34 cellular contexts compared by ENCODE assay signal in genomic region chr7:31054608-31055273, GRCh38. TPM values are rescaled to one million over a fixed set of nuclear protein-coding genes. Genes with fewer than 3 reads are reported as not detected.
"Had no signal": no experiment of that assay in that cellular context is flagged by ENCODE, and none has a peak within 500 bp of the region (broad histone marks: within the 10 kb centered on the region; RNA-seq: fewer than 3 reads in every experiment).

No MANE protein-coding gene starts in this region.

- H3K4me2 ChIP-seq: PC-9 had no signal

- H3K27me3 ChIP-seq: ascending aorta had no signal

- H3K27ac Mint-ChIP-seq: activated CD4-positive, alpha-beta memory T cell treated with anti-CD3 and anti-CD28 coated beads, Interleukin-2, amount 10 ng/mL, durations not matched to agents 7 days and 5 days; activated naive CD4-positive, alpha-beta T cell treated with anti-CD3 and anti-CD28 coated beads, Interleukin-2, amount 50 U/mL, for 24 hours; activated naive CD8-positive, alpha-beta T cell treated with anti-CD3 and anti-CD28 coated beads, Interleukin-2, amount 10 ng/mL, durations not matched to agents 7 days and 5 days; activated T-helper 2 cell treated with anti-CD3 and anti-CD28 coated beads, Interferon-gamma antibody, Interleukin-2, Interleukin-4, amounts not matched to agents 10 μg/mL and 5 μg/mL and 100 μg/mL, durations not matched to agents 14 hours and 24 hours and 36 hours had no signal

- ATAC-seq: K562 had no signal

- DNase-seq: activated CD4-positive, alpha-beta memory T cell treated with anti-CD3 and anti-CD28 coated beads, Interleukin-2, amount 10 ng/mL, durations not matched to agents 7 days and 5 days; activated CD4-positive, alpha-beta T cell treated with anti-CD3 and anti-CD28 coated beads for 1 hour; activated CD4-positive, alpha-beta T cell treated with anti-CD3 and anti-CD28 coated beads for 48 hours; activated CD4-positive, CD25-positive, alpha-beta regulatory T cell; activated CD8-positive, alpha-beta memory T cell treated with anti-CD3 and anti-CD28 coated beads for 24 hours; activated gamma-delta T cell; activated naive CD4-positive, alpha-beta T cell treated with Interleukin-2 at 50 U/mL for 16 hours; activated naive CD8-positive, alpha-beta T cell treated with anti-CD3 and anti-CD28 coated beads, Interleukin-2, amount 10 ng/mL, durations not matched to agents 7 days and 5 days; activated T-cell treated with anti-CD3 and anti-CD28 coated beads, Interleukin-2, amount 50 U/mL, for 1 hour; IMR-90; MG63; NCI-H1048; NCI-H1105 treated with DMSO at 0.1 percent for 48 hours; NCI-H1436; NCI-H1694 treated with DMSO at 0.1 percent for 48 hours; NCI-H2029; NCI-H345; NCI-H524 treated with DMSO at 0.1 percent for 48 hours; NK-92 treated with Interleukin-12 subunit alpha and Interleukin-12 subunit beta, amount 100 ng/mL, for 24 hours; PC-9; Right ventricle myocardium superior; SW 1271; T-helper 1 cell; T-helper 2 cell; T1000; WERI-Rb-1 had no signal

- H3K27ac ChIP-seq: ascending aorta, breast epithelium, PC-9, RWPE1, WERI-Rb-1 had no signal

- H3K9me3 Mint-ChIP-seq: activated CD4-positive, alpha-beta memory T cell treated with anti-CD3 and anti-CD28 coated beads, Interleukin-2, amount 10 ng/mL, durations not matched to agents 7 days and 5 days; activated naive CD4-positive, alpha-beta T cell treated with anti-CD3 and anti-CD28 coated beads, Interleukin-2, amount 50 U/mL, for 24 hours; activated naive CD8-positive, alpha-beta T cell treated with anti-CD3 and anti-CD28 coated beads, Interleukin-2, amount 10 ng/mL, durations not matched to agents 7 days and 5 days; activated T-helper 2 cell treated with anti-CD3 and anti-CD28 coated beads, Interferon-gamma antibody, Interleukin-2, Interleukin-4, amounts not matched to agents 10 μg/mL and 5 μg/mL and 100 μg/mL, durations not matched to agents 14 hours and 24 hours and 36 hours had no signal

- H3K9me3 ChIP-seq: ascending aorta, breast epithelium, MG63 had no signal

- H3K4me1 Mint-ChIP-seq: activated CD4-positive, alpha-beta memory T cell treated with anti-CD3 and anti-CD28 coated beads, Interleukin-2, amount 10 ng/mL, durations not matched to agents 7 days and 5 days; activated naive CD8-positive, alpha-beta T cell treated with anti-CD3 and anti-CD28 coated beads, Interleukin-2, amount 10 ng/mL, durations not matched to agents 7 days and 5 days had no signal

- H3K36me3 ChIP-seq: ascending aorta, breast epithelium, MG63, WERI-Rb-1 had no signal

- H3K4me3 ChIP-seq: ascending aorta, K562, MG63, PC-9 had no signal

- H3K4me3 Mint-ChIP-seq: activated CD4-positive, alpha-beta memory T cell treated with anti-CD3 and anti-CD28 coated beads, Interleukin-2, amount 10 ng/mL, durations not matched to agents 7 days and 5 days; activated naive CD4-positive, alpha-beta T cell treated with anti-CD3 and anti-CD28 coated beads, Interleukin-2, amount 50 U/mL, for 24 hours; activated naive CD8-positive, alpha-beta T cell treated with anti-CD3 and anti-CD28 coated beads, Interleukin-2, amount 10 ng/mL, durations not matched to agents 7 days and 5 days had no signal

- H3K4me1 ChIP-seq: breast epithelium had no signal

- H3K36me3 Mint-ChIP-seq: activated naive CD4-positive, alpha-beta T cell treated with anti-CD3 and anti-CD28 coated beads, Interleukin-2, amount 50 U/mL, for 24 hours; activated naive CD8-positive, alpha-beta T cell treated with anti-CD3 and anti-CD28 coated beads, Interleukin-2, amount 10 ng/mL, durations not matched to agents 7 days and 5 days had no signal

- H2AFZ ChIP-seq: PC-9 had no signal

RNA-seq across cellular contexts. Expression of gene ADCYAP1R1, which starts 2.6 kb away (rescaled TPM):
- total RNA-seq: activated CD4-positive, alpha-beta memory T cell treated with anti-CD3 and anti-CD28 coated beads, Interleukin-2, amount 10 ng/mL, durations not matched to agents 7 days and 5 days; activated naive CD8-positive, alpha-beta T cell treated with anti-CD3 and anti-CD28 coated beads, Interleukin-2, amount 10 ng/mL, durations not matched to agents 7 days and 5 days; activated T-helper 2 cell treated with anti-CD3 and anti-CD28 coated beads, Interferon-gamma antibody, Interleukin-2, Interleukin-4, amounts not matched to agents 10 μg/mL and 5 μg/mL and 100 μg/mL, durations not matched to agents 14 hours and 24 hours and 36 hours; IMR-90; K562; NCI-H460; OCI-LY7; PC-9 had no signal
- polyA plus RNA-seq: IMR-90 had no signal
